ENCODE assay signal across 11 cellular contexts in genomic region chr22:40634119-40634903, GRCh38. TPM values are rescaled to one million over a fixed set of nuclear protein-coding genes. Genes with fewer than 3 reads are reported as not detected.
A peak's percentile ranks its signal among the peaks of the same experiment; 100 is the strongest.
DNase-seq lines count a peak whose midpoint lies in the region; TF ChIP-seq lines count a peak whose summit lies in the region.
"Had no signal": no experiment of that assay in that cellular context is flagged by ENCODE, and none has a peak within 500 bp of the region (broad histone marks: within the 10 kb centered on the region; RNA-seq: fewer than 3 reads in every experiment).

No MANE protein-coding gene starts in this region.

- POLR2A ChIA-PET in BJ (lab: Charles Lee): no interaction called here

- H3K9me3 Mint-ChIP-seq in IgD-negative memory B cell (no peaks in the 10 kb centered on the region), endodermal cell (no peaks in the 10 kb centered on the region)

- peaks cover 50% of the 10 kb centered on the region for H4K20me1 ChIP-seq in osteoblast (ENCODE audit: insufficient read depth, low read length)

- H3K9me3 ChIP-seq in endodermal cell (ENCODE audit: control insufficient read depth, low read length): no peaks in the 10 kb centered on the region
- H3K9me3 ChIP-seq in osteoblast (ENCODE audit: low read depth, low read length): no peaks in the 10 kb centered on the region

- DNase-seq in BJ (ENCODE audit: low read depth): no peak
- peak; percentile 8 for DNase-seq in endodermal cell
- DNase-seq in osteoblast (ENCODE audit: insufficient read length, low spot score, missing footprints): no peak
- DNase-seq in SW 1271 (lab: John Stamatoyannopoulos, UW): no peak
- no peak for DNase-seq in glomerular visceral epithelial cell (ENCODE audit: extremely low spot score)
- DNase-seq in AG08395 (ENCODE audit: low spot score): no peak
- DNase-seq in germinal center (ENCODE audit: low spot score): no peak
- DNase-seq: activated CD4-positive, alpha-beta T cell treated with anti-CD3 and anti-CD28 coated beads for 4 hours; hippocampal formation had no signal

- H3K36me3 ChIP-seq in BJ (ENCODE audit: control insufficient read depth, insufficient read depth, low read length): no peaks in the 10 kb centered on the region
- no peaks in the 10 kb centered on the region for H3K36me3 ChIP-seq in endodermal cell (ENCODE audit: control insufficient read depth, insufficient read depth, low read length)
- no peaks in the 10 kb centered on the region for H3K36me3 ChIP-seq in osteoblast (ENCODE audit: insufficient read depth, low read length)

- no peaks in the 10 kb centered on the region for H3K27me3 Mint-ChIP-seq in IgD-negative memory B cell
- peaks cover 4% of the 10 kb centered on the region for H3K27me3 Mint-ChIP-seq in endodermal cell (ENCODE audit: insufficient read depth)

- H2AFZ ChIP-seq in osteoblast (ENCODE audit: low read length): no peak overlapping the region

- H3K36me3 Mint-ChIP-seq in IgD-negative memory B cell (peaks cover 1% of the 10 kb centered on the region), endodermal cell (ENCODE audit: low read depth) (peaks cover 4% of the 10 kb centered on the region)

- H3K4me3 Mint-ChIP-seq in IgD-negative memory B cell: peak overlapping the region in 3 of 4 donors; percentile 1 to 90 (median 63)
- H3K4me3 Mint-ChIP-seq in endodermal cell: no peak overlapping the region

- H3K4me1 Mint-ChIP-seq in IgD-negative memory B cell: peaks cover 31 to 38% (median 36%) of the 10 kb centered on the region in 3 donors
- peaks cover 12% of the 10 kb centered on the region for H3K4me1 Mint-ChIP-seq in endodermal cell

- H3K9ac ChIP-seq in endodermal cell (ENCODE audit: extremely low read depth, low read length, poor library complexity, severe bottlenecking): no peak overlapping the region

- H3K27ac ChIP-seq in endodermal cell (ENCODE audit: low read depth, low read length) (no peak overlapping the region), osteoblast (ENCODE audit: low read depth, low read length) (no peak overlapping the region)

- peak overlapping the region; percentile 76 for H3K4me3 ChIP-seq in BJ (ENCODE audit: low read depth, low read length)
- H3K4me3 ChIP-seq in endodermal cell (ENCODE audit: low read length): peak overlapping the region; percentile 88
- H3K4me3 ChIP-seq in osteoblast (ENCODE audit: insufficient read depth, low read length): peak overlapping the region; percentile 93

- H3K27ac Mint-ChIP-seq in IgD-negative memory B cell (peak overlapping the region in 2 of 3 donors; percentile 1 to 81), endodermal cell (no peak overlapping the region)

- H3K79me2 ChIP-seq in osteoblast (ENCODE audit: insufficient read depth, low read length): peaks cover 69% of the 10 kb centered on the region

- H3K4me1 ChIP-seq in endodermal cell (ENCODE audit: control insufficient read depth, insufficient read depth, low read length) (peaks cover 3% of the 10 kb centered on the region), osteoblast (ENCODE audit: insufficient read depth, low read length) (peaks cover 27% of the 10 kb centered on the region)

- peak overlapping the region; percentile 99 for H3K4me2 ChIP-seq in osteoblast (ENCODE audit: insufficient read depth, low read length)

- no peaks in the 10 kb centered on the region for H3K27me3 ChIP-seq in BJ (ENCODE audit: control insufficient read depth, insufficient read depth, low read length)
- H3K27me3 ChIP-seq in endodermal cell (ENCODE audit: control insufficient read depth, insufficient read depth, low read length, poor library complexity, severe bottlenecking): no peaks in the 10 kb centered on the region
- H3K27me3 ChIP-seq in osteoblast (ENCODE audit: insufficient read depth, low read length): no peaks in the 10 kb centered on the region

- CTCF ChIA-PET in BJ (lab: Yijun Ruan, JAX): interaction anchor here (0.6 to 2.5 kb wide), 6 partner anchors 12 to 1630 kb away, joined by 3 to 12 read pairs (median 5); no protein-coding TSS in a partner anchor

- 95 to 96% methylated on average over 9 to 10 of the region's 11 CpGs for WGBS in endodermal cell (ENCODE audit: insufficient coverage in 1 of 2, insufficient read length in 1 of 2), 2 experiments

- no peak for TF ChIP-seq CTCF in BJ (IDR thresholded peaks at IDR 0.05; ENCODE audit: insufficient read depth, low read depth, low read length)
- no peak for TF ChIP-seq CTCF in endodermal cell (conservative IDR thresholded peaks at IDR 0.05)
- TF ChIP-seq CTCF in osteoblast (IDR thresholded peaks at IDR 0.05; ENCODE audit: extremely low read depth, low read depth, low read length): no peak

RNA-seq across cellular contexts. Expression of gene MRTFA, which starts 2.2 kb away (rescaled TPM):
- 6.4 and 8.9 TPM in 2 replicates for polyA plus RNA-seq in BJ (2011; rRNA removed)
- 28.1 and 38.4 TPM in 2 replicates for polyA minus RNA-seq in BJ (2011; rRNA and poly(A)+ RNA removed)
- 17.2 TPM for polyA plus RNA-seq in IgD-negative memory B cell
- total RNA-seq in endodermal cell: 10 to 100 TPM; 43.3 to 44.7 TPM
- 24.1 TPM for polyA plus RNA-seq in endodermal cell (2013, experiment 1 of 2)
- polyA plus RNA-seq in endodermal cell (2013, experiment 2 of 2): 25.4 TPM
- total RNA-seq in osteoblast: 29.8 and 34.0 TPM in 2 replicates

RNA-seq across cellular contexts. Expression of gene MCHR1, which starts 45.0 kb away (rescaled TPM):
- 0.64 and 1.1 TPM in 2 replicates for polyA plus RNA-seq in BJ (2011; rRNA removed)
- 0.15 and 1.4 TPM in 2 replicates for polyA minus RNA-seq in BJ (2011; rRNA and poly(A)+ RNA removed)
- not detected for polyA plus RNA-seq in IgD-negative memory B cell
- total RNA-seq in endodermal cell: under 1 TPM in 1 of 2 donors, not detected in 1; 0.53 TPM
- 10.9 TPM for polyA plus RNA-seq in endodermal cell (2013, experiment 1 of 2)
- 15.6 TPM for polyA plus RNA-seq in endodermal cell (2013, experiment 2 of 2)
- 0.59 TPM in 1 of 2 replicates, not detected in the other for total RNA-seq in osteoblast
- total RNA-seq: LHCN-M2 had no signal
